ENCODE assay signal across 8 cellular contexts in the genomic region with DNA sequence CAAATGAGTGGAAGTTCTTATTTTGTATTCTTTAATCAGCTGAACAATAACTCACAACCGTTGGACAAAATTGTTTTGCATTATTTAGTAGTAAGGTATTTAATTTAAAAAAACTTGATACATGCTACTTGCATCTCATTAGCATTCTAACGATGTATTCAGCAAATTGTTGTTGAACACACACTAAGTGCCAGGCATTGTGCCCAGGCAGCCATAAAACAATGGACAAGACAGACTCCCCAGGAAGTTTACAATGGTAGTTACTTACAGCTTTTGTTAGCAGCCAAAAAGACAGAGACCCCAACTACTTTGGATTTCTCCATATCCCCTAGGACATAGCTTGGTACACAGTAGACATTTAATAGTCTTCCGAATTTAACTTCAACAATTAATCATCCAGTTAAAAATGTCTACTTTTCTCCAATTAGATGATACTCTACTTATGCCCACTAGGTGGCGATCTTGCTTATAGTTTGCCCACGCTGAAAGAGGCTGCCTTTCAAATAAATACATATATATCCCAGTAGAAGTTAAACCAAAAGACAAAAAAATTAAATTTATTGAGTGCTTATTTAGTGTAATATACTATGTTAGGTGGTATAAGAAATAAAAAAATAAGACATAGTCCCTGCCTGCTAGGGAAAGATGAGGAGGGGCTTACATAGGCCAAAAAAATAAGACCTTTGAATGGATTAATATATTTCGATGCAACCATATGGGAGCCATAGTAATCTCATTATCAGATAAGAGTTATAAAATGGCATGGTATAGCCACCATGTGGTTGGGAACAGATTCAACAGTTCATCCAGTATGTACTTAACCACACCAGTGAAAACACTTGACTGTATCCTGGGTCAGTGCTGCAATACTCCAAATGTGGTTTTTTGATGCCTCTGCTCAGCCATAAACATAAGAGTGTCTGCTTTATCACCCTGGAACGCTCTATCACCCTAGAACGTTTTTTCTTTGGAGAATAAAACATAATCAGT. TPM values are rescaled to one million over a fixed set of nuclear protein-coding genes. Genes with fewer than 3 reads are reported as not detected.
DNase-seq lines count a peak whose midpoint lies in the region; ATAC-seq and TF ChIP-seq lines count a peak whose summit lies in the region.

No MANE protein-coding gene starts in this region.

- H3K27me3 Mint-ChIP-seq in stimulated activated naive CD8-positive, alpha-beta T cell treated with anti-CD3 and anti-CD28 coated beads, Interleukin-15, amount 100 ng/mL, for 72 hours = peaks cover 85% of the 10 kb centered on the region
- peaks cover 44% of the 10 kb centered on the region for H3K27me3 Mint-ChIP-seq in activated T-helper 2 cell treated with anti-CD3 and anti-CD28 coated beads, Interferon-gamma antibody, Interleukin-2, Interleukin-4, amounts not matched to agents 10 μg/mL and 5 μg/mL and 100 μg/mL, durations not matched to agents 14 hours and 24 hours and 36 hours (ENCODE audit: low read depth)

- no peak overlapping the region for H3K27ac Mint-ChIP-seq in stimulated activated naive CD8-positive, alpha-beta T cell treated with anti-CD3 and anti-CD28 coated beads, Interleukin-15, amount 100 ng/mL, for 72 hours
- H3K27ac Mint-ChIP-seq in activated T-helper 2 cell treated with anti-CD3 and anti-CD28 coated beads, Interferon-gamma antibody, Interleukin-2, Interleukin-4, amounts not matched to agents 10 μg/mL and 5 μg/mL and 100 μg/mL, durations not matched to agents 14 hours and 24 hours and 36 hours = no peak overlapping the region

- H3K4me3 ChIP-seq in epithelial cell of proximal tubule (ENCODE audit: low read depth, low read length) = no peak overlapping the region

- no peaks in the 10 kb centered on the region for H3K36me3 Mint-ChIP-seq in activated T-helper 2 cell treated with anti-CD3 and anti-CD28 coated beads, Interferon-gamma antibody, Interleukin-2, Interleukin-4, amounts not matched to agents 10 μg/mL and 5 μg/mL and 100 μg/mL, durations not matched to agents 14 hours and 24 hours and 36 hours (ENCODE audit: low read depth)

- DNase-seq in stimulated activated naive CD8-positive, alpha-beta T cell treated with anti-CD3 and anti-CD28 coated beads, Interleukin-15, Interleukin-2, amounts not matched to agents 100 U/mL and 50 U/mL, for 24 hours = peak; percentile 9
- no peak for DNase-seq in stimulated activated naive CD8-positive, alpha-beta T cell treated with anti-CD3 and anti-CD28 coated beads, Interleukin-15, amount 100 ng/mL, for 72 hours
- DNase-seq in MV-4-11 (lab: John Stamatoyannopoulos, UW) (peak; percentile 55), SK-N-DZ (ENCODE audit: low spot score) (peak; percentile 64), epithelial cell of proximal tubule (ENCODE audit: low read depth) (no peak), nucleus accumbens (lab: John Stamatoyannopoulos, UW) (peak in 44 of 56 donors; percentile 2 to 84 (median 46))
- no peak for DNase-seq in activated T-helper 2 cell treated with anti-CD3 and anti-CD28 coated beads, Interferon-gamma antibody, Interleukin-2, Interleukin-4, amounts not matched to agents 10 μg/mL and 5 μg/mL and 100 μg/mL, durations not matched to agents 14 hours and 24 hours and 36 hours (ENCODE audit: low spot score)

- peak; percentile 44 for ATAC-seq in stimulated activated naive CD8-positive, alpha-beta T cell treated with anti-CD3 and anti-CD28 coated beads, Interleukin-15, Interleukin-2, amounts not matched to agents 100 U/mL and 50 U/mL, for 24 hours
- ATAC-seq in stimulated activated naive CD8-positive, alpha-beta T cell treated with anti-CD3 and anti-CD28 coated beads, Interleukin-15, amount 100 ng/mL, for 72 hours = no peak
- ATAC-seq in HG02973 (IDR thresholded peaks at IDR 0.05; ENCODE audit: unreplicated experiment) = no peak

- no peak overlapping the region for H3K4me3 Mint-ChIP-seq in stimulated activated naive CD8-positive, alpha-beta T cell treated with anti-CD3 and anti-CD28 coated beads, Interleukin-15, amount 100 ng/mL, for 72 hours
- no peak overlapping the region for H3K4me3 Mint-ChIP-seq in activated T-helper 2 cell treated with anti-CD3 and anti-CD28 coated beads, Interferon-gamma antibody, Interleukin-2, Interleukin-4, amounts not matched to agents 10 μg/mL and 5 μg/mL and 100 μg/mL, durations not matched to agents 14 hours and 24 hours and 36 hours (ENCODE audit: low read depth)

- no peaks in the 10 kb centered on the region for H3K9me3 Mint-ChIP-seq in stimulated activated naive CD8-positive, alpha-beta T cell treated with anti-CD3 and anti-CD28 coated beads, Interleukin-15, amount 100 ng/mL, for 72 hours
- no peaks in the 10 kb centered on the region for H3K9me3 Mint-ChIP-seq in activated T-helper 2 cell treated with anti-CD3 and anti-CD28 coated beads, Interferon-gamma antibody, Interleukin-2, Interleukin-4, amounts not matched to agents 10 μg/mL and 5 μg/mL and 100 μg/mL, durations not matched to agents 14 hours and 24 hours and 36 hours

- TF ChIP-seq CTCF in epithelial cell of proximal tubule (conservative IDR thresholded peaks at IDR 0.05; ENCODE audit: low read depth, low read length) = peak; percentile 76

- peaks cover 17% of the 10 kb centered on the region for H3K4me1 Mint-ChIP-seq in stimulated activated naive CD8-positive, alpha-beta T cell treated with anti-CD3 and anti-CD28 coated beads, Interleukin-15, amount 100 ng/mL, for 72 hours
- peaks cover 7% of the 10 kb centered on the region for H3K4me1 Mint-ChIP-seq in activated T-helper 2 cell treated with anti-CD3 and anti-CD28 coated beads, Interferon-gamma antibody, Interleukin-2, Interleukin-4, amounts not matched to agents 10 μg/mL and 5 μg/mL and 100 μg/mL, durations not matched to agents 14 hours and 24 hours and 36 hours (ENCODE audit: low read depth)

- intact Hi-C loops in activated T-helper 2 cell treated with anti-CD3 and anti-CD28 coated beads, Interferon-gamma antibody, Interleukin-2, Interleukin-4, amounts not matched to agents 10 μg/mL and 5 μg/mL and 100 μg/mL, durations not matched to agents 14 hours and 24 hours and 36 hours (cut with micrococcal nuclease) = loop anchor here (1.0 to 10.0 kb wide), 6 partner anchors 206 to 650 kb away; a partner anchor contains a TSS

RNA-seq across cellular contexts. Expression of a gene that starts 2.1 kb away (rescaled TPM):
- 47.2 and 48.4 TPM in 2 replicates for polyA plus RNA-seq in SK-N-DZ (2014; cell fraction: cytosol; rRNA removed)
- polyA plus RNA-seq in SK-N-DZ (2014; cell fraction: nucleus; rRNA removed) = 43.5 and 47.9 TPM in 2 replicates
- total RNA-seq in epithelial cell of proximal tubule = 52.1 and 78.4 TPM in 2 replicates
- 0.09 TPM in 2 replicates for total RNA-seq in activated T-helper 2 cell treated with anti-CD3 and anti-CD28 coated beads, Interferon-gamma antibody, Interleukin-2, Interleukin-4, amounts not matched to agents 10 μg/mL and 5 μg/mL and 100 μg/mL, durations not matched to agents 14 hours and 24 hours and 36 hours

RNA-seq across cellular contexts. Expression of a gene that starts 46.4 kb away (rescaled TPM):
- 17.0 and 17.4 TPM in 2 replicates for polyA plus RNA-seq in SK-N-DZ (2014; cell fraction: cytosol; rRNA removed)
- polyA plus RNA-seq in SK-N-DZ (2014; cell fraction: nucleus; rRNA removed) = 23.5 and 32.9 TPM in 2 replicates
- total RNA-seq in epithelial cell of proximal tubule = 33.9 and 42.1 TPM in 2 replicates
- total RNA-seq in activated T-helper 2 cell treated with anti-CD3 and anti-CD28 coated beads, Interferon-gamma antibody, Interleukin-2, Interleukin-4, amounts not matched to agents 10 μg/mL and 5 μg/mL and 100 μg/mL, durations not matched to agents 14 hours and 24 hours and 36 hours = 21.7 and 22.8 TPM in 2 replicates

Comparison
In these comparisons a context has a peak if more than half of its experiments do, and no peak if none do; other contexts are left out.
1. DNase-seq: peak in stimulated activated naive CD8-positive, alpha-beta T cell treated with anti-CD3 and anti-CD28 coated beads, Interleukin-15, Interleukin-2, amounts not matched to agents 100 U/mL and 50 U/mL, for 24 hours (single experiment), MV-4-11 (single experiment), SK-N-DZ (single experiment) and nucleus accumbens (44 of 56); none in stimulated activated naive CD8-positive, alpha-beta T cell treated with anti-CD3 and anti-CD28 coated beads, Interleukin-15, amount 100 ng/mL, for 72 hours (0 of 2), epithelial cell of proximal tubule (single experiment) and activated T-helper 2 cell treated with anti-CD3 and anti-CD28 coated beads, Interferon-gamma antibody, Interleukin-2, Interleukin-4, amounts not matched to agents 10 μg/mL and 5 μg/mL and 100 μg/mL, durations not matched to agents 14 hours and 24 hours and 36 hours (single experiment).
2. RNA of a gene that starts 2.1 kb away (total RNA-seq): 52.1 to 78.4 TPM in epithelial cell of proximal tubule; 0.09 TPM in activated T-helper 2 cell treated with anti-CD3 and anti-CD28 coated beads, Interferon-gamma antibody, Interleukin-2, Interleukin-4, amounts not matched to agents 10 μg/mL and 5 μg/mL and 100 μg/mL, durations not matched to agents 14 hours and 24 hours and 36 hours; every median in the first group is over 10 times any median in the second.